Comparison of ENCODE assay signal across 23 cellular contexts in the genomic region with DNA sequence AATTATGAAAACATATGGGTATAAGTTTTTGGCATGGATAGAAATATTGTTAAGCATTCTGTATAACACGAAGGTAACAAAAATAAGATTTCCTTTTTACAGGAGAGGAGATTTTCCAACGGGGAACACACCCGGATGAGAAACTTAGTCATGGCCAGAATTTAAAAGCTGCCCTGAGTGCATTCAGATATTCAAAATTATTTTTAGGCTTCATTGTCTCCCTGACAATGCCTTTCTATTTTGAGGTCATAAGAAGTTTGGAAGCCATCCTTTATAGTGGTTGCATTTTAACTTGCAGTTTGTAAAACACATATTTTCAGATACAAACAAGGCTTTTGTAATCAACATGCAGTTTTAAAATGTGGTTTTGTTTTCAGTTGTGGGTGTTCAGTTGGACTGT.
DNase-seq lines count a peak whose midpoint lies in the region; ATAC-seq, FAIRE-seq and TF ChIP-seq lines count a peak whose summit lies in the region.
"Had no signal": no experiment of that assay in that cellular context is flagged by ENCODE, and none has a peak within 500 bp of the region (broad histone marks: within the 10 kb centered on the region; RNA-seq: fewer than 3 reads in every experiment).

No MANE protein-coding gene starts in this region.

- H4K20me1 ChIP-seq in astrocyte (ENCODE audit: insufficient read depth, low read length) = no peaks in the 10 kb centered on the region
- H4K20me1 ChIP-seq: BLaER1 had no signal

- H3K9ac ChIP-seq in astrocyte (ENCODE audit: low read length) = no peak overlapping the region
- H3K9ac ChIP-seq: BLaER1 had no signal

- DNase-seq in heart left ventricle (no peak), Right ventricle myocardium inferior (ENCODE audit: missing footprints) (no peak), HTR-8/SVneo (ENCODE audit: insufficient read length, low spot score) (no peak), astrocyte (ENCODE audit: low read depth) (no peak), right atrium auricular region (ENCODE audit: low spot score) (no peak), BE2C (no peak)
- DNase-seq in activated CD4-positive, alpha-beta T cell treated with anti-CD3 and anti-CD28 coated beads, Interleukin-2, amount 50 U/mL, for 48 hours = no peak
- DNase-seq: 8988T; ACHN; Caco-2; CD4-positive, CD25-positive, alpha-beta regulatory T cell; CD8-positive, alpha-beta T cell; DMS153; DND-41; GOT3; HFFc6 had no signal

- H3K27ac ChIP-seq in heart left ventricle (peak overlapping the region in 7 of 12 donors; percentile 0 to 68 (median 31)), astrocyte (ENCODE audit: low read depth, low read length) (no peak overlapping the region), right atrium auricular region (peak overlapping the region; percentile 11 to 40)
- H3K27ac ChIP-seq: A549, BLaER1, C4-2B had no signal

- H3K4me1 ChIP-seq in heart left ventricle (peaks cover 0 to 8% (median 0%) of the 10 kb centered on the region in 12 donors), astrocyte (ENCODE audit: insufficient read depth, low read length) (no peaks in the 10 kb centered on the region), right atrium auricular region (no peaks in the 10 kb centered on the region), BE2C (no peaks in the 10 kb centered on the region)
- H3K4me1 ChIP-seq: A549, BLaER1, Caco-2, HAP-1 had no signal

- no peak overlapping the region for H3K27ac Mint-ChIP-seq in astrocyte (ENCODE audit: unreplicated experiment)
- H3K27ac Mint-ChIP-seq: CD4-positive, CD25-positive, alpha-beta regulatory T cell; CD8-positive, alpha-beta T cell; HFFc6 had no signal

- H3K36me3 ChIP-seq in heart left ventricle = no peaks in the 10 kb centered on the region
- no peaks in the 10 kb centered on the region for H3K36me3 ChIP-seq in astrocyte (ENCODE audit: insufficient read depth, low read length)
- no peaks in the 10 kb centered on the region for H3K36me3 ChIP-seq in right atrium auricular region
- H3K36me3 ChIP-seq in BE2C = no peaks in the 10 kb centered on the region
- H3K36me3 ChIP-seq: BLaER1, HAP-1 had no signal

- TF ChIP-seq POLR2A in heart left ventricle (IDR thresholded peaks at IDR 0.05) = no peak

- FAIRE-seq in HTR-8/SVneo (lab: Jason Lieb, UNC) (peak; percentile 36), astrocyte (lab: Jason Lieb, UNC) (peak; percentile 54)
- FAIRE-seq: A549, G401.6, GM12892, H54 had no signal

- H3K4me3 Mint-ChIP-seq in astrocyte (ENCODE audit: unreplicated experiment) = no peak overlapping the region
- H3K4me3 Mint-ChIP-seq: CD4-positive, CD25-positive, alpha-beta regulatory T cell; CD8-positive, alpha-beta T cell; HFFc6 had no signal

- no peaks in the 10 kb centered on the region for H3K27me3 Mint-ChIP-seq in astrocyte (ENCODE audit: low read depth, unreplicated experiment)
- H3K27me3 Mint-ChIP-seq: CD4-positive, CD25-positive, alpha-beta regulatory T cell had no signal

- H3K79me2 ChIP-seq in astrocyte (ENCODE audit: insufficient read depth, low read length) = no peaks in the 10 kb centered on the region

- ATAC-seq in heart left ventricle = peak in 3 of 4 donors; percentile 26 to 56 (median 51)
- no peak for ATAC-seq in Right ventricle myocardium inferior
- ATAC-seq: A549; CD8-positive, alpha-beta T cell had no signal

- 21 to 47% (median 35%) methylated on average over 3 of the region's 3 CpGs for WGBS in heart left ventricle, 4 donors

- H3K9me3 ChIP-seq in heart left ventricle (no peaks in the 10 kb centered on the region), astrocyte (ENCODE audit: insufficient read depth, low read depth, low read length) (no peaks in the 10 kb centered on the region), right atrium auricular region (no peaks in the 10 kb centered on the region), BE2C (no peaks in the 10 kb centered on the region)
- H3K9me3 ChIP-seq: A549, BLaER1, Caco-2, HAP-1 had no signal

- H3K4me2 ChIP-seq in astrocyte (ENCODE audit: low read length) = no peak overlapping the region
- H3K4me2 ChIP-seq: A549, BLaER1 had no signal

- TF ChIP-seq CTCF in heart left ventricle (IDR thresholded peaks at IDR 0.05) (no peak), astrocyte (IDR thresholded peaks at IDR 0.05; ENCODE audit: insufficient read depth, low read depth, low read length) (no peak), right atrium auricular region (IDR thresholded peaks at IDR 0.05) (no peak), BE2C (IDR thresholded peaks at IDR 0.05; ENCODE audit: low read depth, low read length) (no peak)

- H3K4me3 ChIP-seq in heart left ventricle (no peak overlapping the region), astrocyte (ENCODE audit: insufficient read depth, low read depth, low read length) (no peak overlapping the region), right atrium auricular region (no peak overlapping the region), BE2C (ENCODE audit: low read depth, low read length) (no peak overlapping the region)
- H3K4me3 ChIP-seq: A549, BLaER1, HAP-1 had no signal

- H3K27me3 ChIP-seq in heart left ventricle = peaks cover 0 to 6% (median 0%) of the 10 kb centered on the region in 9 donors
- H3K27me3 ChIP-seq in astrocyte (ENCODE audit: insufficient read depth, low read length) = no peaks in the 10 kb centered on the region
- H3K27me3 ChIP-seq in right atrium auricular region = no peaks in the 10 kb centered on the region
- no peaks in the 10 kb centered on the region for H3K27me3 ChIP-seq in BE2C

- H3K9me3 Mint-ChIP-seq in astrocyte (ENCODE audit: unreplicated experiment) = no peaks in the 10 kb centered on the region
- H3K9me3 Mint-ChIP-seq: CD8-positive, alpha-beta T cell had no signal

- no peaks in the 10 kb centered on the region for H3K4me1 Mint-ChIP-seq in astrocyte (ENCODE audit: low read depth, unreplicated experiment)
- H3K4me1 Mint-ChIP-seq: CD4-positive, CD25-positive, alpha-beta regulatory T cell had no signal

- H2AFZ ChIP-seq in astrocyte (ENCODE audit: low read depth, low read length) = no peak overlapping the region

- no peaks in the 10 kb centered on the region for H3K36me3 Mint-ChIP-seq in astrocyte (ENCODE audit: low read depth, unreplicated experiment)
- H3K36me3 Mint-ChIP-seq: CD4-positive, CD25-positive, alpha-beta regulatory T cell; CD8-positive, alpha-beta T cell had no signal

- intact Hi-C loops in heart left ventricle (cut with DNase I) = no loop called here
- intact Hi-C loops in Right ventricle myocardium inferior (cut with DNase I) = no loop called here
